ENCODE assay signal across 8 cellular contexts in the genomic region with DNA sequence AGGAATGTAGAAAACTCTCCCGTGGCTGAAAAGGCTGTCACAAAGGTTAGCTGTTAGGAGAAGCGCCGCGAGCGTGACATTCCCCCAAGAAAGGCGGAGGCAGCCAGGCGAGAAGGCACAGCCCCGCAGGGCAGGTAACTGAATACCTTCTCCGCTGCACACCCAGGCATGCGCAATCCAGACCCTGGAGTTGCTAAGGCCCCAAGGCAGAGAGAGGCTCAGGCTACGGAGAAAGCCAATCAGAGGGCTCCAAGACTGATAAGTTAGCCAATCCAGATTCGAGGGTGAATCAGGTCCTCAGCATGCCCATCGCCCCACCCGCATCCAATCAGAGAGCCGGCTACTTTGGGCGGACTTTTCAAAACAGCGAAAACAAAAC. TPM values are rescaled to one million over a fixed set of nuclear protein-coding genes. Genes with fewer than 3 reads are reported as not detected.
DNase-seq lines count a peak whose midpoint lies in the region; ATAC-seq and TF ChIP-seq lines count a peak whose summit lies in the region.

No MANE protein-coding gene starts in this region.

- intact Hi-C loops in activated CD4-positive, alpha-beta T cell treated with anti-CD3 and anti-CD28 coated beads, Interleukin-2, amount 10 ng/mL, durations not matched to agents 24 days and 14 days (cut with micrococcal nuclease) = loop anchor here (1.0 to 5.0 kb wide), 2 partner anchors 80 to 1009 kb away; a partner anchor contains a TSS
- intact Hi-C loops in dorsolateral prefrontal cortex (cut with DNase I) = loop anchor here (1.0 to 5.0 kb wide), 5 partner anchors 46 to 209 kb away; a partner anchor contains a TSS

- peak overlapping the region; percentile 71 to 100 (median 94) for H3K4me3 ChIP-seq in dorsolateral prefrontal cortex
- H3K4me3 ChIP-seq in liver (ENCODE audit: low read depth in 1 of 3, low read length in 3 of 3) = peak overlapping the region; percentile 69 to 96 (median 74)

- H3K9ac ChIP-seq in liver (ENCODE audit: low read depth in 1 of 2, low read length in 2 of 2) = peak overlapping the region; percentile 0 to 23

- peak in 1 of 2 donors; percentile 7 for TF ChIP-seq RAD21 in liver (IDR thresholded peaks at IDR 0.05)

- H3K9me3 Mint-ChIP-seq in activated CD4-positive, alpha-beta T cell treated with anti-CD3 and anti-CD28 coated beads, Interleukin-2, amount 10 ng/mL, durations not matched to agents 24 days and 14 days = no peaks in the 10 kb centered on the region

- peaks cover 12% of the 10 kb centered on the region for H3K36me3 Mint-ChIP-seq in activated CD4-positive, alpha-beta T cell treated with anti-CD3 and anti-CD28 coated beads, Interleukin-2, amount 10 ng/mL, durations not matched to agents 24 days and 14 days (ENCODE audit: low read depth)

- H3K27ac Mint-ChIP-seq in activated CD4-positive, alpha-beta T cell treated with anti-CD3 and anti-CD28 coated beads, Interleukin-2, amount 10 ng/mL, durations not matched to agents 24 days and 14 days = peak overlapping the region; percentile 99

- under 1% methylated on average over 17 of the region's 17 CpGs for WGBS in liver

- TF ChIP-seq CTCF in C4-2B (conservative IDR thresholded peaks at IDR 0.05) (no peak), dorsolateral prefrontal cortex (IDR thresholded peaks at IDR 0.05 in 54 of 56, conservative IDR thresholded peaks at IDR 0.05 in 2 of 56; ENCODE audit: low read depth in 1 of 56, partially characterized antibody in 56 of 56) (peak in 3 of 56 donors; percentile 8 to 11 (median 8)), liver (IDR thresholded peaks at IDR 0.05; ENCODE audit: low read depth, low read length, missing input control) (no peak)

- ATAC-seq in GM19328 (IDR thresholded peaks at IDR 0.05; ENCODE audit: unreplicated experiment) = peak; percentile 83
- ATAC-seq in HG03469 (IDR thresholded peaks at IDR 0.05; ENCODE audit: unreplicated experiment) = peak; percentile 87

- H3K4me1 ChIP-seq in liver (ENCODE audit: control insufficient read depth in 4 of 4, insufficient read depth in 4 of 4, low read length in 3 of 4) = peaks cover 0 to 25% (median 8%) of the 10 kb centered on the region in 4 donors

- H3K9me3 ChIP-seq in liver (ENCODE audit: control insufficient read depth in 4 of 4, low read length in 3 of 4) = no peaks in the 10 kb centered on the region

- peaks cover 0 to 6% (median under 1%) of the 10 kb centered on the region in 4 donors for H3K36me3 ChIP-seq in liver (ENCODE audit: control insufficient read depth in 4 of 4, insufficient read depth in 3 of 4, low read depth in 1 of 4, low read length in 3 of 4)

- peak overlapping the region; percentile 91 for H3K27ac ChIP-seq in C4-2B
- H3K27ac ChIP-seq in dorsolateral prefrontal cortex = peak overlapping the region; percentile 84 to 99 (median 97)
- H3K27ac ChIP-seq in liver (ENCODE audit: low read depth in 1 of 2, low read length in 2 of 2) = peak overlapping the region; percentile 76 to 96

- DNase-seq in NCI-H526 (lab: John Stamatoyannopoulos, UW) = peak; percentile 98 to 99
- DNase-seq in activated CD4-positive, alpha-beta T cell treated with anti-CD3 and anti-CD28 coated beads, Interleukin-2, amount 10 ng/mL, durations not matched to agents 24 days and 14 days = peak; percentile 99
- DNase-seq in dorsolateral prefrontal cortex = peak; percentile 86 to 99 (median 97)
- peak; percentile 81 to 97 for DNase-seq in stimulated activated CD4-positive, alpha-beta T cell treated with anti-CD3 and anti-CD28 coated beads, Interleukin-4, amount 100 ng/mL, for 4 hours

- peaks cover 3% of the 10 kb centered on the region for H3K27me3 Mint-ChIP-seq in activated CD4-positive, alpha-beta T cell treated with anti-CD3 and anti-CD28 coated beads, Interleukin-2, amount 10 ng/mL, durations not matched to agents 24 days and 14 days

- H3K4me3 Mint-ChIP-seq in activated CD4-positive, alpha-beta T cell treated with anti-CD3 and anti-CD28 coated beads, Interleukin-2, amount 10 ng/mL, durations not matched to agents 24 days and 14 days = peak overlapping the region; percentile 100

- H3K4me1 Mint-ChIP-seq in activated CD4-positive, alpha-beta T cell treated with anti-CD3 and anti-CD28 coated beads, Interleukin-2, amount 10 ng/mL, durations not matched to agents 24 days and 14 days = peaks cover 34% of the 10 kb centered on the region

- H3K27me3 ChIP-seq in dorsolateral prefrontal cortex (no peaks in the 10 kb centered on the region), liver (ENCODE audit: control insufficient read depth in 4 of 4, insufficient read depth in 4 of 4, low read length in 3 of 4) (no peaks in the 10 kb centered on the region)

TF ChIP-seq in liver, 16 proteins besides CTCF, POLR2A, EP300 and RAD21:
- TF ChIP-seq, protein P1, sequence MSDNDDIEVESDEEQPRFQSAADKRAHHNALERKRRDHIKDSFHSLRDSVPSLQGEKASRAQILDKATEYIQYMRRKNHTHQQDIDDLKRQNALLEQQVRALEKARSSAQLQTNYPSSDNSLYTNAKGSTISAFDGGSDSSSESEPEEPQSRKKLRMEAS (IDR thresholded peaks at IDR 0.05) = no peak
- TF ChIP-seq HNF4G (IDR thresholded peaks at IDR 0.05) (no peak), YY1 (IDR thresholded peaks at IDR 0.05) (peak; percentile 56), SP1 (IDR thresholded peaks at IDR 0.05) (peak; percentile 85), EGR1 (IDR thresholded peaks at IDR 0.05; ENCODE audit: low read depth in 2 of 2) (no peak), FOXA2 (IDR thresholded peaks at IDR 0.05) (no peak), JUND (IDR thresholded peaks at IDR 0.05) (peak; percentile 42 to 50), GABPA (IDR thresholded peaks at IDR 0.05 in 1 of 2, conservative IDR thresholded peaks at IDR 0.05 in 1 of 2) (peak in 1 of 2 donors; percentile 31)

RNA-seq across cellular contexts. Expression of a gene that starts 0.5 kb away (rescaled TPM):
- total RNA-seq in activated CD4-positive, alpha-beta T cell treated with anti-CD3 and anti-CD28 coated beads, Interleukin-2, amount 10 ng/mL, durations not matched to agents 24 days and 14 days = 10.4 and 11.1 TPM in 2 replicates
- total RNA-seq in dorsolateral prefrontal cortex (10 to 100 TPM; 26.7 to 72.3 (median 49.5) TPM), liver (10 to 100 TPM in 1 of 2 donors, 1 to 10 TPM in 1; 4.5 to 10.8 TPM)
- polyA plus RNA-seq in liver = 1 to 10 TPM; 1.2 to 3.6 TPM

Comparison
In these comparisons a context has a peak if more than half of its experiments do, and no peak if none do; other contexts are left out.
1. Peak in every context shown above with its lines: DNase-seq, ATAC-seq, H3K4me3 ChIP-seq and H3K27ac ChIP-seq.